21 cellular contexts compared by ENCODE assay signal in genomic region chr9:108356806-108357205, GRCh38.
DNase-seq lines count a peak whose midpoint lies in the region; FAIRE-seq and TF ChIP-seq lines count a peak whose summit lies in the region.
"Had no signal": no experiment of that assay in that cellular context is flagged by ENCODE, and none has a peak within 500 bp of the region (broad histone marks: within the 10 kb centered on the region; RNA-seq: fewer than 3 reads in every experiment).

No MANE protein-coding gene starts in this region.

- intact Hi-C loops in MCF 10A (cut with micrococcal nuclease) (no loop called here), breast epithelium (cut with DNase I; ENCODE audit: low total_unique reads) (no loop called here)

- no peak for TF ChIP-seq POLR2A in breast epithelium (IDR thresholded peaks at IDR 0.05)

- H3K27ac Mint-ChIP-seq in MCF 10A (ENCODE audit: low read depth, unreplicated experiment) = peak overlapping the region; percentile 43
- H3K27ac Mint-ChIP-seq: CD4-positive, CD25-positive, alpha-beta regulatory T cell; CD8-positive, alpha-beta memory T cell; IgD-negative memory B cell had no signal

- no peak for DNase-seq in MCF 10A (ENCODE audit: unreplicated experiment)
- DNase-seq in breast epithelium (ENCODE audit: low spot score in 2 of 2) = no peak
- peak; percentile 96 for DNase-seq in NCI-H226
- peak; percentile 12 for DNase-seq in kidney glomerular epithelial cell (lab: John Stamatoyannopoulos, UW)
- DNase-seq in urothelium cell line (ENCODE audit: low spot score) = peak; percentile 10
- no peak for DNase-seq in HuH-7 (ENCODE audit: low spot score)
- DNase-seq in dermis blood vessel endothelial cell = no peak
- no peak for DNase-seq in NK-92 treated with Interleukin-12 subunit alpha and Interleukin-12 subunit beta, amount 100 ng/mL, for 24 hours (lab: John Stamatoyannopoulos, UW)
- DNase-seq: BE2C; C1 segment of cervical spinal cord; CD4-positive, CD25-positive, alpha-beta regulatory T cell; CD8-positive, alpha-beta memory T cell; COR-L47; DMS 273 treated with DMSO at 0.1 percent for 48 hours; GDM1; KBM-7 had no signal

- no peaks in the 10 kb centered on the region for H3K4me1 Mint-ChIP-seq in MCF 10A (ENCODE audit: insufficient read depth, unreplicated experiment)
- H3K4me1 Mint-ChIP-seq: CD4-positive, CD25-positive, alpha-beta regulatory T cell; CD8-positive, alpha-beta memory T cell; IgD-negative memory B cell had no signal

- TF ChIP-seq CTCF in MCF 10A (IDR thresholded peaks at IDR 0.05; ENCODE audit: unreplicated experiment) (no peak), breast epithelium (IDR thresholded peaks at IDR 0.05) (no peak)

- no peaks in the 10 kb centered on the region for H3K27me3 Mint-ChIP-seq in MCF 10A (ENCODE audit: insufficient read depth, unreplicated experiment)
- H3K27me3 Mint-ChIP-seq: CD4-positive, CD25-positive, alpha-beta regulatory T cell had no signal

- no TSS peak for BruUV-seq in MCF 10A (replicated peaks; lab: Mats Ljungman, UMichigan)

- POLR2A ChIA-PET in MCF 10A (lab: Yijun Ruan, JAX) = no interaction called here

- H3K4me3 ChIP-seq in breast epithelium = no peak overlapping the region
- H3K4me3 ChIP-seq: HAP-1 had no signal

- no peaks in the 10 kb centered on the region for H3K9me3 ChIP-seq in breast epithelium
- H3K9me3 ChIP-seq: BE2C, HAP-1 had no signal

- H3K36me3 ChIP-seq in breast epithelium = no peaks in the 10 kb centered on the region
- H3K36me3 ChIP-seq: BE2C, HAP-1 had no signal

- no peak overlapping the region for H3K27ac ChIP-seq in breast epithelium
- H3K27ac ChIP-seq: 22Rv1 had no signal

- FAIRE-seq in urothelium cell line (lab: Jason Lieb, UNC) = no peak
- FAIRE-seq: H1, HTR-8/SVneo had no signal

- CTCF ChIA-PET in MCF 10A (lab: Yijun Ruan, JAX) = no interaction called here

- no peaks in the 10 kb centered on the region for H3K27me3 ChIP-seq in breast epithelium
- H3K27me3 ChIP-seq: BE2C had no signal

- H3K36me3 Mint-ChIP-seq in MCF 10A (ENCODE audit: insufficient read depth, unreplicated experiment) = no peaks in the 10 kb centered on the region
- H3K36me3 Mint-ChIP-seq: CD8-positive, alpha-beta memory T cell; IgD-negative memory B cell had no signal

- no peak overlapping the region for H3K4me3 Mint-ChIP-seq in MCF 10A (ENCODE audit: unreplicated experiment)
- H3K4me3 Mint-ChIP-seq: CD4-positive, CD25-positive, alpha-beta regulatory T cell; CD8-positive, alpha-beta memory T cell; IgD-negative memory B cell had no signal

- H3K4me1 ChIP-seq in breast epithelium = no peaks in the 10 kb centered on the region
- H3K4me1 ChIP-seq: BE2C, HAP-1 had no signal

- no peaks in the 10 kb centered on the region for H3K9me3 Mint-ChIP-seq in MCF 10A (ENCODE audit: unreplicated experiment)

Comparison
In these comparisons a context has a peak if more than half of its experiments do, and no peak if none do; other contexts are left out.
1. DNase-seq: peak in NCI-H226 (single experiment), kidney glomerular epithelial cell (single experiment) and urothelium cell line (single experiment); none in MCF 10A (single experiment), breast epithelium (0 of 2), HuH-7 (single experiment), dermis blood vessel endothelial cell (single experiment) and NK-92 treated with Interleukin-12 subunit alpha and Interleukin-12 subunit beta, amount 100 ng/mL, for 24 hours (single experiment).